In the genomic region with DNA sequence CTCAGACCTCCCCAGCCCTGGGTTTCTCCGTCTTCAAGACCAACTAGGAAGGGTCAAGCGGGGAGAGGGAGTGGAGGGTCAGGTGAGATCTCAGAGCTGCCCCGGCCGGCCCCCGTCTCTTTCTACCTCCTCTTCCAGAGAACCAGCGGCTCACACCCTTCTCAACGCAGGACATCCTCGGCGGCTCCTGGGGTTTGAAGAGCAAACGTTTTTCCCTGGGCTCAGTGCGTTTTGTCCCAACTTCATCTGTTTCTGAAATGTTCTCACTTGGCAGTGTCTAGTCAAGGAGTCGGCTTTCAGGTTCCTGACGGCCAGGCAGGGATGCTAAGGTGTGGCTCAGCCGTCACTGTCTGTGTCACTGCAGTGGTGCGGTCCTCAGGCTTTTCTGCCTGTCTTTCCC, we compare ENCODE assay signal across 15 cellular contexts.
DNase-seq lines count a peak whose midpoint lies in the region; ATAC-seq and TF ChIP-seq lines count a peak whose summit lies in the region.
"Had no signal": no experiment of that assay in that cellular context is flagged by ENCODE, and none has a peak within 500 bp of the region (broad histone marks: within the 10 kb centered on the region; RNA-seq: fewer than 3 reads in every experiment).

No MANE protein-coding gene starts in this region.

- CTCF ChIA-PET in activated CD8-positive, alpha-beta memory T cell treated with anti-CD3 and anti-CD28 coated beads, Interleukin-2, amount 10 ng/mL, durations not matched to agents 7 days and 5 days (lab: Charles Lee), result no interaction called here

- intact Hi-C loops in colonic mucosa (cut with DNase I), result no loop called here
- intact Hi-C loops in spleen (cut with DNase I; ENCODE audit: low total_unique reads), result no loop called here

- H3K36me3 Mint-ChIP-seq in activated CD8-positive, alpha-beta memory T cell treated with anti-CD3 and anti-CD28 coated beads, Interleukin-2, amount 10 ng/mL, durations not matched to agents 7 days and 5 days, result no peaks in the 10 kb centered on the region
- H3K36me3 Mint-ChIP-seq: CD4-positive, CD25-positive, alpha-beta regulatory T cell had no signal

- H3K27ac ChIP-seq in colonic mucosa, result no peak overlapping the region
- no peak overlapping the region for H3K27ac ChIP-seq in spleen
- H3K27ac ChIP-seq in hepatocyte, result no peak overlapping the region
- H3K27ac ChIP-seq: BLaER1 had no signal

- 64 to 82% (median 69%) methylated on average over 15 of the region's 15 CpGs for WGBS in spleen, 5 donors
- 87% methylated on average over 15 of the region's 15 CpGs for WGBS in hepatocyte (ENCODE audit: low lambda C conversion rate, missing lambda C conversion rate)

- TF ChIP-seq POLR2A in spleen (IDR thresholded peaks at IDR 0.05), result no peak

- H3K9me3 ChIP-seq in colonic mucosa (no peaks in the 10 kb centered on the region), spleen (peaks cover 0 to 7% (median 0%) of the 10 kb centered on the region in 8 donors), hepatocyte (ENCODE audit: low read depth) (no peaks in the 10 kb centered on the region)
- H3K9me3 ChIP-seq: HAP-1 had no signal

- no peaks in the 10 kb centered on the region for H4K20me1 ChIP-seq in hepatocyte (ENCODE audit: insufficient read depth, poor library complexity, severe bottlenecking)
- H4K20me1 ChIP-seq: BLaER1 had no signal

- no peak overlapping the region for H3K4me3 Mint-ChIP-seq in activated CD8-positive, alpha-beta memory T cell treated with anti-CD3 and anti-CD28 coated beads, Interleukin-2, amount 10 ng/mL, durations not matched to agents 7 days and 5 days
- H3K4me3 Mint-ChIP-seq: CD4-positive, CD25-positive, alpha-beta regulatory T cell had no signal

- no peaks in the 10 kb centered on the region for H3K9me2 ChIP-seq in hepatocyte (replicated peaks; ENCODE audit: insufficient read depth)

- H3K27me3 ChIP-seq in colonic mucosa (no peaks in the 10 kb centered on the region), spleen (replicated peaks in 1 of 7) (peaks cover 0 to 11% (median 0%) of the 10 kb centered on the region in 7 donors), hepatocyte (no peaks in the 10 kb centered on the region)
- H3K27me3 ChIP-seq: BLaER1 had no signal

- no peaks in the 10 kb centered on the region for H3K9me3 Mint-ChIP-seq in activated CD8-positive, alpha-beta memory T cell treated with anti-CD3 and anti-CD28 coated beads, Interleukin-2, amount 10 ng/mL, durations not matched to agents 7 days and 5 days (ENCODE audit: low read depth)
- H3K9me3 Mint-ChIP-seq: CD4-positive, CD25-positive, alpha-beta regulatory T cell had no signal

- H3K4me1 ChIP-seq in colonic mucosa, result no peaks in the 10 kb centered on the region
- H3K4me1 ChIP-seq in spleen, result no peaks in the 10 kb centered on the region
- H3K4me1 ChIP-seq in hepatocyte (ENCODE audit: insufficient read depth), result no peaks in the 10 kb centered on the region
- H3K4me1 ChIP-seq: HAP-1 had no signal

- H2AFZ ChIP-seq in hepatocyte, result no peak overlapping the region

- no peak overlapping the region for H3K4me2 ChIP-seq in hepatocyte

- no peaks in the 10 kb centered on the region for H3K27me3 Mint-ChIP-seq in activated CD8-positive, alpha-beta memory T cell treated with anti-CD3 and anti-CD28 coated beads, Interleukin-2, amount 10 ng/mL, durations not matched to agents 7 days and 5 days
- H3K27me3 Mint-ChIP-seq: CD4-positive, CD25-positive, alpha-beta regulatory T cell had no signal

- H3K4me1 Mint-ChIP-seq in activated CD8-positive, alpha-beta memory T cell treated with anti-CD3 and anti-CD28 coated beads, Interleukin-2, amount 10 ng/mL, durations not matched to agents 7 days and 5 days, result no peaks in the 10 kb centered on the region
- H3K4me1 Mint-ChIP-seq: CD4-positive, CD25-positive, alpha-beta regulatory T cell had no signal

- H3K27ac Mint-ChIP-seq in activated CD8-positive, alpha-beta memory T cell treated with anti-CD3 and anti-CD28 coated beads, Interleukin-2, amount 10 ng/mL, durations not matched to agents 7 days and 5 days, result no peak overlapping the region
- H3K27ac Mint-ChIP-seq: CD4-positive, CD25-positive, alpha-beta regulatory T cell had no signal

- ATAC-seq in activated CD8-positive, alpha-beta memory T cell treated with anti-CD3 and anti-CD28 coated beads, Interleukin-2, amount 10 ng/mL, durations not matched to agents 7 days and 5 days, result no peak
- no peak for ATAC-seq in left lobe of liver
- ATAC-seq: GM12878 had no signal

- H3K79me2 ChIP-seq in hepatocyte, result no peaks in the 10 kb centered on the region

- TF ChIP-seq CTCF in colonic mucosa (IDR thresholded peaks at IDR 0.05) (no peak), spleen (IDR thresholded peaks at IDR 0.05 in 8 of 11, conservative IDR thresholded peaks at IDR 0.05 in 3 of 11) (no peak), hepatocyte (IDR thresholded peaks at IDR 0.05; ENCODE audit: poor library complexity) (no peak)

- H3K9ac ChIP-seq in colonic mucosa (ENCODE audit: low read depth in 2 of 2, low read length in 2 of 2), result no peak overlapping the region
- H3K9ac ChIP-seq: BLaER1 had no signal

- peak; percentile 25 for DNase-seq in activated CD8-positive, alpha-beta memory T cell treated with anti-CD3 and anti-CD28 coated beads, Interleukin-2, amount 10 ng/mL, durations not matched to agents 7 days and 5 days
- no peak for DNase-seq in activated CD8-positive, alpha-beta memory T cell treated with anti-CD3 and anti-CD28 coated beads, Interleukin-2, amount 50 U/mL, for 4 hours
- DNase-seq in colonic mucosa, result peak; percentile 15
- peak; percentile 14 for DNase-seq in left lobe of liver (ENCODE audit: low spot score)
- DNase-seq in spleen, result peak; percentile 58
- no peak for DNase-seq in central memory CD4-positive, alpha-beta T cell
- no peak for DNase-seq in NK-92 (lab: John Stamatoyannopoulos, UW; ENCODE audit: unreplicated experiment)
- DNase-seq in hepatocyte (ENCODE audit: low spot score), result no peak
- DNase-seq: 8988T; AML-193; CD4-positive, CD25-positive, alpha-beta regulatory T cell; DMS53 had no signal

- no peak overlapping the region for H3K4me3 ChIP-seq in colonic mucosa
- no peak overlapping the region for H3K4me3 ChIP-seq in spleen
- H3K4me3 ChIP-seq in hepatocyte, result no peak overlapping the region
- H3K4me3 ChIP-seq: BLaER1, GM12878, HAP-1 had no signal

- H3K36me3 ChIP-seq in colonic mucosa (no peaks in the 10 kb centered on the region), spleen (peaks cover 0 to 9% (median 0%) of the 10 kb centered on the region in 6 donors), hepatocyte (replicated peaks; ENCODE audit: insufficient read depth, low read depth) (no peaks in the 10 kb centered on the region)
- H3K36me3 ChIP-seq: BLaER1, HAP-1 had no signal

Comparison
In these comparisons a context has a peak if more than half of its experiments do, and no peak if none do; other contexts are left out.
1. DNase-seq: peak in activated CD8-positive, alpha-beta memory T cell treated with anti-CD3 and anti-CD28 coated beads, Interleukin-2, amount 10 ng/mL, durations not matched to agents 7 days and 5 days (single experiment), colonic mucosa (single experiment), left lobe of liver (single experiment) and spleen (single experiment); none in activated CD8-positive, alpha-beta memory T cell treated with anti-CD3 and anti-CD28 coated beads, Interleukin-2, amount 50 U/mL, for 4 hours (single experiment), central memory CD4-positive, alpha-beta T cell (single experiment), NK-92 (single experiment) and hepatocyte (single experiment).